In genomic region chr22:22893891-22894739, GRCh38 we compare ENCODE assay signal across 20 cellular contexts. TPM values are rescaled to one million over a fixed set of nuclear protein-coding genes. Genes with fewer than 3 reads are reported as not detected.
DNase-seq lines count a peak whose midpoint lies in the region; ATAC-seq and FAIRE-seq lines count a peak whose summit lies in the region.
"Had no signal": no experiment of that assay in that cellular context is flagged by ENCODE, and none has a peak within 500 bp of the region (broad histone marks: within the 10 kb centered on the region; RNA-seq: fewer than 3 reads in every experiment).

No MANE protein-coding gene starts in this region.

- H3K27ac Mint-ChIP-seq in IgD-negative memory B cell: peak overlapping the region in 1 of 3 donors; percentile 63
- peak overlapping the region; percentile 71 for H3K27ac Mint-ChIP-seq in stimulated activated memory B cell treated with anti-CD40 and anti-IgM and Interleukin-4, amounts not matched to agents 10 μg/mL and 1 μg/mL and 100 μg/mL, for 72 hours
- H3K27ac Mint-ChIP-seq: activated CD4-positive, alpha-beta memory T cell treated with anti-CD3 and anti-CD28 coated beads for 36 hours had no signal

- H3K9me3 Mint-ChIP-seq in IgD-negative memory B cell: no peaks in the 10 kb centered on the region
- H3K9me3 Mint-ChIP-seq in stimulated activated memory B cell treated with anti-CD40 and anti-IgM and Interleukin-4, amounts not matched to agents 10 μg/mL and 1 μg/mL and 100 μg/mL, for 72 hours: no peaks in the 10 kb centered on the region
- H3K9me3 Mint-ChIP-seq: activated CD4-positive, alpha-beta memory T cell treated with anti-CD3 and anti-CD28 coated beads for 36 hours; central memory CD8-positive, alpha-beta T cell; natural killer cell had no signal

- peaks cover 31% of the 10 kb centered on the region for H3K27me3 Mint-ChIP-seq in IgD-negative memory B cell
- H3K27me3 Mint-ChIP-seq in stimulated activated memory B cell treated with anti-CD40 and anti-IgM and Interleukin-4, amounts not matched to agents 10 μg/mL and 1 μg/mL and 100 μg/mL, for 72 hours: peaks cover 51% of the 10 kb centered on the region

- peaks cover 7% of the 10 kb centered on the region for H3K36me3 Mint-ChIP-seq in IgD-negative memory B cell
- no peaks in the 10 kb centered on the region for H3K36me3 Mint-ChIP-seq in stimulated activated memory B cell treated with anti-CD40 and anti-IgM and Interleukin-4, amounts not matched to agents 10 μg/mL and 1 μg/mL and 100 μg/mL, for 72 hours
- H3K36me3 Mint-ChIP-seq: activated CD4-positive, alpha-beta memory T cell treated with anti-CD3 and anti-CD28 coated beads for 36 hours; natural killer cell had no signal

- peaks cover 13 to 38% (median 34%) of the 10 kb centered on the region in 3 donors for H3K4me1 Mint-ChIP-seq in IgD-negative memory B cell
- peaks cover 62% of the 10 kb centered on the region for H3K4me1 Mint-ChIP-seq in stimulated activated memory B cell treated with anti-CD40 and anti-IgM and Interleukin-4, amounts not matched to agents 10 μg/mL and 1 μg/mL and 100 μg/mL, for 72 hours
- H3K4me1 Mint-ChIP-seq: central memory CD8-positive, alpha-beta T cell had no signal

- FAIRE-seq in RCC 7860 (lab: Jason Lieb, UNC): no peak
- FAIRE-seq: A549, GM18507 had no signal

- peak; percentile 5 for DNase-seq in activated T-cell treated with anti-CD3 and anti-CD28 coated beads, Interleukin-2, amount 50 U/mL, for 1 hour
- no peak for DNase-seq in activated T-cell treated with anti-CD3 and anti-CD28 coated beads for 4 hours
- DNase-seq in left lobe of liver (ENCODE audit: low spot score): peak; percentile 33
- no peak for DNase-seq in NOMO-1 (lab: John Stamatoyannopoulos, UW; ENCODE audit: unreplicated experiment in 2 of 2)
- no peak for DNase-seq in RCC 7860 (ENCODE audit: low spot score)
- DNase-seq in COR-L47 (lab: John Stamatoyannopoulos, UW): no peak
- DNase-seq: activated CD4-positive, alpha-beta memory T cell treated with anti-CD3 and anti-CD28 coated beads for 36 hours; effector CD8-positive, alpha-beta T cell; glutamatergic neuron; natural killer cell; NCI-H1930; stimulated activated CD4-positive, alpha-beta T cell treated with anti-CD3 and anti-CD28 coated beads, Interleukin-4, amount 100 ng/mL, for 1 hour; SW 1271; testis had no signal

- peak overlapping the region; percentile 44 to 83 (median 60) for H3K4me3 Mint-ChIP-seq in IgD-negative memory B cell
- peak overlapping the region; percentile 52 for H3K4me3 Mint-ChIP-seq in stimulated activated memory B cell treated with anti-CD40 and anti-IgM and Interleukin-4, amounts not matched to agents 10 μg/mL and 1 μg/mL and 100 μg/mL, for 72 hours
- H3K4me3 Mint-ChIP-seq: activated CD4-positive, alpha-beta memory T cell treated with anti-CD3 and anti-CD28 coated beads for 36 hours; central memory CD8-positive, alpha-beta T cell; natural killer cell had no signal

- no peak for ATAC-seq in left lobe of liver
- ATAC-seq in stimulated activated memory B cell treated with anti-CD40 and anti-IgM and Interleukin-4, amounts not matched to agents 10 μg/mL and 1 μg/mL and 100 μg/mL, for 72 hours: peak; percentile 32
- ATAC-seq: A549 had no signal

RNA-seq across cellular contexts. Expression of gene IGLL5, which starts 6.5 kb away (rescaled TPM):
- polyA plus RNA-seq in IgD-negative memory B cell: 195 TPM
- 1.2 TPM for total RNA-seq in left lobe of liver
- total RNA-seq: activated CD4-positive, alpha-beta memory T cell treated with anti-CD3 and anti-CD28 coated beads for 36 hours; lower leg skin had no signal
- polyA plus RNA-seq: A549 had no signal

Comparison
In these comparisons a context has a peak if more than half of its experiments do, and no peak if none do; other contexts are left out.
1. DNase-seq: peak in activated T-cell treated with anti-CD3 and anti-CD28 coated beads, Interleukin-2, amount 50 U/mL, for 1 hour (single experiment) and left lobe of liver (single experiment); none in activated T-cell treated with anti-CD3 and anti-CD28 coated beads for 4 hours (single experiment), NOMO-1 (0 of 2), RCC 7860 (single experiment) and COR-L47 (single experiment).